Comparison of ENCODE assay signal across 26 cellular contexts in the genomic region with DNA sequence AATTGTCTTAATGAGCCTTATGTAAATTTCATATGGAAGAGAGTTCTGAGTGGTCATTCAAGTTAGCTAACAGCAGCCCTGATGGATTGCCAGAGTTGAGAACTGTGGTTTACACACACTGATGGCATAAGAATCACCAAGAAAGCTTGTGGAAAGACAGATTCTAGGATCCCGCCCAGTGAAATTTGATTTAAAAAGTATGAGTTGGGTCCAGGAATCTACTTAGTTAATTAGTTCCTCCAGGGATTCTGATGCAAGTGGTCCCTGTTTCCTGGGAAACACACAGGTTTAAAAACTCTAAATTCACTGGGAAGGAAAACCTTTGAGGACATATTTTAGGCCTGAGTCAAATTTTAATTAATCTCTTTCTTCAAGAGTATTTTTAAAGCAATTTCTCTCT.
DNase-seq lines count a peak whose midpoint lies in the region; FAIRE-seq and TF ChIP-seq lines count a peak whose summit lies in the region.
"Had no signal": no experiment of that assay in that cellular context is flagged by ENCODE, and none has a peak within 500 bp of the region (broad histone marks: within the 10 kb centered on the region; RNA-seq: fewer than 3 reads in every experiment).

No MANE protein-coding gene starts in this region.

- in situ Hi-C loops in HAP-1 (cut with MboI; ENCODE audit: low sequenced_read_pairs), result no loop called here

- H3K4me3 ChIP-seq in cardiac muscle cell (no peak overlapping the region), right atrium auricular region (no peak overlapping the region), retinal pigment epithelial cell (ENCODE audit: low read length) (no peak overlapping the region), kidney (ENCODE audit: low read length in 2 of 2) (no peak overlapping the region), HAP-1 (no peak overlapping the region)
- H3K4me3 ChIP-seq: GM12878, Peyer's patch had no signal

- TF ChIP-seq CTCF in cardiac muscle cell (IDR thresholded peaks at IDR 0.05; ENCODE audit: low read depth, low read length) (no peak), right atrium auricular region (IDR thresholded peaks at IDR 0.05) (no peak), retinal pigment epithelial cell (conservative IDR thresholded peaks at IDR 0.05; ENCODE audit: low read depth, low read length) (no peak), kidney (IDR thresholded peaks at IDR 0.05; ENCODE audit: borderline replicate concordance, extremely low read depth, insufficient read depth) (no peak)

- no peak overlapping the region for H3K9ac ChIP-seq in kidney (ENCODE audit: low read length in 2 of 2)
- H3K9ac ChIP-seq: KMS-11 had no signal

- H3K9me3 ChIP-seq in cardiac muscle cell (ENCODE audit: low read depth) (no peaks in the 10 kb centered on the region), right atrium auricular region (no peaks in the 10 kb centered on the region), kidney (ENCODE audit: control insufficient read depth in 1 of 2, low read length in 2 of 2) (no peaks in the 10 kb centered on the region), HAP-1 (no peaks in the 10 kb centered on the region)
- H3K9me3 ChIP-seq: BE2C, Peyer's patch had no signal

- H3K27ac ChIP-seq in cardiac muscle cell (peak overlapping the region; percentile 0), right atrium auricular region (no peak overlapping the region), kidney (ENCODE audit: low read depth in 2 of 2, low read length in 2 of 2) (no peak overlapping the region)
- H3K27ac ChIP-seq: KMS-11, Peyer's patch had no signal

- no peaks in the 10 kb centered on the region for H3K27me3 ChIP-seq in cardiac muscle cell
- no peaks in the 10 kb centered on the region for H3K27me3 ChIP-seq in right atrium auricular region
- H3K27me3 ChIP-seq in HAP-1 (ENCODE audit: low read depth), result no peaks in the 10 kb centered on the region
- H3K27me3 ChIP-seq: BE2C, Peyer's patch had no signal

- H3K4me1 ChIP-seq in cardiac muscle cell (ENCODE audit: low read depth) (peaks cover 14% of the 10 kb centered on the region), right atrium auricular region (peaks cover 0 to 11% of the 10 kb centered on the region in 2 donors), kidney (ENCODE audit: control insufficient read depth in 1 of 2, insufficient read depth in 1 of 2, low read depth in 1 of 2, low read length in 2 of 2) (no peaks in the 10 kb centered on the region), HAP-1 (0 out of 2 replicates have a peak, but pooled peaks cover 4% of the 10 kb centered on the region)
- H3K4me1 ChIP-seq: Peyer's patch had no signal

- intact Hi-C loops in kidney (cut with DNase I), result no loop called here

- FAIRE-seq in kidney (lab: Jason Lieb, UNC), result no peak
- FAIRE-seq: GM12878 had no signal

- DNase-seq in cardiac muscle cell (ENCODE audit: low read depth in 1 of 2, low spot score in 1 of 2), result no peak
- no peak for DNase-seq in right atrium auricular region (ENCODE audit: low spot score)
- DNase-seq in astrocyte of the hippocampus (ENCODE audit: low read depth, low spot score), result peak; percentile 54
- DNase-seq in kidney tubule cell (ENCODE audit: low spot score), result peak; percentile 54
- peak; percentile 66 for DNase-seq in retinal pigment epithelial cell (ENCODE audit: low read depth)
- no peak for DNase-seq in kidney
- no peak for DNase-seq in HAP-1 (ENCODE audit: low spot score in 2 of 2)
- no peak for DNase-seq in NCI-H1436 treated with DMSO at 0.1 percent for 48 hours (lab: John Stamatoyannopoulos, UW)
- DNase-seq: BE2C; CD8-positive, alpha-beta memory T cell; DMS 273 treated with DMSO at 0.1 percent for 48 hours; EL; GDM1; GOT3; HCEC 1CT; MM.1S; NCI-H1048; NCI-H1694 treated with DMSO at 0.1 percent for 48 hours; NCI-H2081 treated with DMSO at 0.1 percent for 48 hours; NCI-H2171; NCI-H226; NCI-H510A; NCI-H69; Peyer's patch had no signal

- no peaks in the 10 kb centered on the region for H3K36me3 ChIP-seq in cardiac muscle cell
- no peaks in the 10 kb centered on the region for H3K36me3 ChIP-seq in right atrium auricular region
- no peaks in the 10 kb centered on the region for H3K36me3 ChIP-seq in kidney (ENCODE audit: control insufficient read depth in 1 of 2, insufficient read depth in 2 of 2, low read length in 2 of 2)
- H3K36me3 ChIP-seq in HAP-1 (replicated peaks), result no peaks in the 10 kb centered on the region
- H3K36me3 ChIP-seq: BE2C, Peyer's patch had no signal

Comparison
In these comparisons a context has a peak if more than half of its experiments do, and no peak if none do; other contexts are left out.
1. DNase-seq: peak in astrocyte of the hippocampus (single experiment), kidney tubule cell (single experiment) and retinal pigment epithelial cell (single experiment); none in cardiac muscle cell (0 of 2), right atrium auricular region (single experiment), kidney (single experiment), HAP-1 (0 of 2) and NCI-H1436 treated with DMSO at 0.1 percent for 48 hours (single experiment).